12 cellular contexts compared by ENCODE assay signal in the genomic region with DNA sequence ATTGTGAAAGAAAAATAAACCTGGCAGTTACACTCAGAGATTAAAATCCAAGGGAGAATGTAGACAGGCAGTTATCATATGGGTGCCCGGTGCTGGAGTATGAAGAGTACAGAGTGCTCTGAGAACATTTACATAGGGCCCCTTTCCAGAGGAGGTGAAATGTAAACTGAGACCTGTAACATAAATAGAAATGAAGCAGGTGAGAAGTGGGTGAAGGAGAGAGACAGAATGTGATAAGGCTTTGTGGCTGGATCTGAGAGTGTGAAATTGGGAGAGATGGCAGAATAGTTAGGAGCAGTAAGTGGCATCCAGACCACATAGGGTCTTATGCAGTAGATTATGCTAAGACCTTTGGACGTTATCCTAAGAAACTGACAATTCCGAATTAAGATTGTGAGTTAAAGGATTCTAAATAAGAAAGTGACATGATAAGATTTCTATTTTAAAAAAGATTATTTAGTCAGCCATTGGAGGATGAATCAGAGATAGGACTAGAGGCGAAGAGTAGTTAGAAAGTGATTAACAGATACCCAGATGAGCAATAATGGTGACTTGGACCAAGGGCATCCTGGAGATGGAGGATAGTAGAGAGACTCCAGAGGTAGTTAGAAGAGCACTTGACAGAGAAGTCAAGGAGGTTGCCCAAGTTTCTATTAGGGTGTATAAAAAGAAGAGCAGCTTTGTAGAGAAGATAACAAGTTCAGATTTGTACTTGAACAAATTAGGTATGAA. TPM values are rescaled to one million over a fixed set of nuclear protein-coding genes. Genes with fewer than 3 reads are reported as not detected.
DNase-seq lines count a peak whose midpoint lies in the region; ATAC-seq, FAIRE-seq and TF ChIP-seq lines count a peak whose summit lies in the region.
"Had no signal": no experiment of that assay in that cellular context is flagged by ENCODE, and none has a peak within 500 bp of the region (broad histone marks: within the 10 kb centered on the region; RNA-seq: fewer than 3 reads in every experiment).

No MANE protein-coding gene starts in this region.

- no peak overlapping the region for H3K4me2 ChIP-seq in GM12878 (ENCODE audit: control insufficient read depth, insufficient read depth)

- H3K27me3 ChIP-seq in GM12878 (replicated peaks in 1 of 2; ENCODE audit: control insufficient read depth in 2 of 2, insufficient read depth in 2 of 2, low read length in 1 of 2) (no peaks in the 10 kb centered on the region), gastrocnemius medialis (no peaks in the 10 kb centered on the region), transverse colon (no peaks in the 10 kb centered on the region)
- H3K27me3 ChIP-seq: right lobe of liver had no signal

- no peak for FAIRE-seq in GM12878 (lab: Jason Lieb, UNC)

- no peaks in the 10 kb centered on the region for H3K4me1 ChIP-seq in GM12878 (ENCODE audit: control insufficient read depth, insufficient read depth, low read length)
- peaks cover 5 to 30% of the 10 kb centered on the region in 2 donors for H3K4me1 ChIP-seq in gastrocnemius medialis
- no peaks in the 10 kb centered on the region for H3K4me1 ChIP-seq in transverse colon

- CTCF ChIA-PET in GM12878 (lab: Yijun Ruan, JAX) = interaction anchor here (1.2 to 1.4 kb wide), 2 partner anchors 9 kb away, joined by 5 to 6 read pairs; no protein-coding TSS in a partner anchor

- TF ChIP-seq CTCF in GM12878 (IDR thresholded peaks at IDR 0.05 in 2 of 3, conservative IDR thresholded peaks at IDR 0.05 in 1 of 3; ENCODE audit: control insufficient read depth in 2 of 3, extremely low read depth in 1 of 3, insufficient read depth in 1 of 3, low read depth in 3 of 3, low read length in 3 of 3) (no peak), gastrocnemius medialis (IDR thresholded peaks at IDR 0.05 in 4 of 5, conservative IDR thresholded peaks at IDR 0.05 in 1 of 5) (no peak), transverse colon (IDR thresholded peaks at IDR 0.05) (no peak), foreskin fibroblast (IDR thresholded peaks at IDR 0.05; ENCODE audit: low read depth, low read length) (no peak)

- POLR2A ChIA-PET in GM12878 (lab: Charles Lee) = no interaction called here

- no peak overlapping the region for H3K4me3 ChIP-seq in GM12878
- no peak overlapping the region for H3K4me3 ChIP-seq in gastrocnemius medialis
- H3K4me3 ChIP-seq in transverse colon = no peak overlapping the region
- H3K4me3 ChIP-seq in foreskin fibroblast (ENCODE audit: low read depth in 1 of 2, low read length in 2 of 2) = no peak overlapping the region
- H3K4me3 ChIP-seq: right lobe of liver had no signal

- no peak overlapping the region for H3K9ac ChIP-seq in GM12878 (ENCODE audit: control insufficient read depth, insufficient read depth, low read length)

- no peaks in the 10 kb centered on the region for H3K79me2 ChIP-seq in GM12878 (ENCODE audit: control insufficient read depth, insufficient read depth, low read length)

- no TSS peak for BruUV-seq in GM12878 (replicated peaks; lab: Mats Ljungman, UMichigan)

- H3K36me3 ChIP-seq in GM12878 (ENCODE audit: control insufficient read depth in 2 of 2, insufficient read depth in 2 of 2, low read length in 1 of 2) = no peaks in the 10 kb centered on the region
- H3K36me3 ChIP-seq in gastrocnemius medialis = no peaks in the 10 kb centered on the region
- no peaks in the 10 kb centered on the region for H3K36me3 ChIP-seq in transverse colon
- H3K36me3 ChIP-seq: right lobe of liver had no signal

- ATAC-seq in HG03354 (IDR thresholded peaks at IDR 0.05; ENCODE audit: poor library complexity, severe bottlenecking, unreplicated experiment) = peak; percentile 18
- peak; percentile 67 for ATAC-seq in GM12878
- ATAC-seq in gastrocnemius medialis = peak; percentile 69 to 90
- ATAC-seq in GM21825 (IDR thresholded peaks at IDR 0.05; ENCODE audit: unreplicated experiment) = no peak

- TF ChIP-seq POLR2A in GM12878 (IDR thresholded peaks at IDR 0.05; ENCODE audit: low read depth, low read length) (no peak), gastrocnemius medialis (IDR thresholded peaks at IDR 0.05) (no peak), transverse colon (IDR thresholded peaks at IDR 0.05) (no peak)

- H2AFZ ChIP-seq in GM12878 (ENCODE audit: control insufficient read depth, low read depth, low read length) = no peak overlapping the region

- TF ChIP-seq RAD21 in GM12878 (IDR thresholded peaks at IDR 0.05; ENCODE audit: insufficient read depth, low read depth, low read length) = no peak

- TF ChIP-seq EP300 in GM12878 (IDR thresholded peaks at IDR 0.05; ENCODE audit: borderline replicate concordance in 1 of 2, control insufficient read depth in 1 of 2, low read depth in 2 of 2, low read length in 2 of 2) = no peak
- no peak for TF ChIP-seq EP300 in transverse colon (IDR thresholded peaks at IDR 0.05; ENCODE audit: low read depth)

- intact Hi-C loops in GM12878 (cut with micrococcal nuclease; ENCODE audit: unreplicated experiment) (loop anchor here (10.0 kb wide), 1 partner anchor 185 kb away; no protein-coding TSS in a partner anchor), gastrocnemius medialis (cut with DNase I; ENCODE audit: low total_unique reads) (no loop called here), transverse colon (cut with DNase I; ENCODE audit: low total_unique reads) (no loop called here)

- SMC1A ChIA-PET in GM12878 (lab: Charles Lee; ENCODE audit: uncharacterized antibody, unreplicated experiment) = interaction anchor here (0.7 to 1.6 kb wide), 3 partner anchors 9 to 25 kb away, joined by 3 to 6 read pairs (median 5); no protein-coding TSS in a partner anchor

- 41% methylated on average over 4 of the region's 4 CpGs for WGBS in GM12878 (ENCODE audit: insufficient coverage, insufficient replicate concordance, low lambda C conversion rate, missing lambda C conversion rate)
- WGBS in transverse colon (ENCODE audit: low coverage in 1 of 2), 2 donors = 73 to 78% methylated on average over 4 of the region's 4 CpGs

- no peaks in the 10 kb centered on the region for H4K20me1 ChIP-seq in GM12878 (ENCODE audit: control insufficient read depth, insufficient read depth)

- H3K27ac ChIP-seq in GM12878 (ENCODE audit: control insufficient read depth, insufficient read depth) (no peak overlapping the region), gastrocnemius medialis (peak overlapping the region; percentile 27 to 80 (median 58)), transverse colon (peak overlapping the region in 1 of 4 donors; percentile 21)

- DNase-seq in DMS53 (lab: John Stamatoyannopoulos, UW) (peak; percentile 46), DMS53 treated with DMSO at 0.1 percent for 48 hours (lab: John Stamatoyannopoulos, UW; ENCODE audit: unreplicated experiment) (no peak), GM12878 (ENCODE audit: low read depth, low spot score) (no peak), gastrocnemius medialis (peak in 1 of 2 donors; percentile 9), transverse colon (no peak), foreskin fibroblast (no peak)
- DNase-seq: 8988T; central memory CD4-positive, alpha-beta T cell; midbrain; right lobe of liver had no signal

- in situ Hi-C loops in GM12878 (cut with MboI) = no loop called here
- in situ Hi-C loops in gastrocnemius medialis (cut with MboI; ENCODE audit: low sequenced_read_pairs in 4 of 4) = no loop called here
- in situ Hi-C loops in transverse colon (cut with MboI; ENCODE audit: low pct_ligation_motif_present in 1 of 4, low pct_unique_long_range_greater_than_20kb in 1 of 4, low sequenced_read_pairs in 3 of 4) = no loop called here

- RAD21 ChIA-PET in GM12878 (lab: Charles Lee; ENCODE audit: unreplicated experiment) = interaction anchor here (0.6 to 1.3 kb wide), 2 partner anchors 25 to 360 kb away, joined by 3 to 4 read pairs; no protein-coding TSS in a partner anchor

- H3K9me3 ChIP-seq in GM12878 (replicated peaks; ENCODE audit: control insufficient read depth, insufficient read depth, low read length) = no peaks in the 10 kb centered on the region; the same call in 1 of the 3 replicates
- no peaks in the 10 kb centered on the region for H3K9me3 ChIP-seq in gastrocnemius medialis
- no peaks in the 10 kb centered on the region for H3K9me3 ChIP-seq in transverse colon
- H3K9me3 ChIP-seq: right lobe of liver had no signal

TF ChIP-seq in GM12878, 131 proteins besides CTCF, POLR2A, EP300 and RAD21 (continues in another document):
- TF ChIP-seq RB1 (IDR thresholded peaks at IDR 0.05; ENCODE audit: borderline replicate concordance) (no peak), EZH2 (IDR thresholded peaks at IDR 0.05; ENCODE audit: borderline replicate concordance, control insufficient read depth, low read depth, low read length) (no peak), MEF2B (IDR thresholded peaks at IDR 0.05; ENCODE audit: partially characterized antibody, poor library complexity, severe bottlenecking) (no peak), SMAD1 (IDR thresholded peaks at IDR 0.05; ENCODE audit: low read depth, partially characterized antibody) (no peak), ZNF217 (IDR thresholded peaks at IDR 0.05) (no peak), RUNX3 (IDR thresholded peaks at IDR 0.05; ENCODE audit: low read length) (no peak)

RNA-seq across cellular contexts. Expression of a gene that starts 36.7 kb away (rescaled TPM):
- total RNA-seq in GM12878 (2013; cell fraction: nucleolus; rRNA removed) = 0.37 and 0.63 TPM in 2 replicates
- total RNA-seq in GM12878 (2014; rRNA removed) = under 0.01 and 0.06 TPM in 2 replicates
- total RNA-seq in GM12878 (2014; rRNA removed; fragmentation: Illumina TruSeq; extraction: Trizol) = 0.04 and 0.28 TPM in 2 replicates
- total RNA-seq in GM12878 (2021) = 0.03 and 0.27 TPM in 2 replicates
- not detected for polyA plus RNA-seq in GM12878 (2011; ENCODE audit: low read depth)
- polyA plus RNA-seq in GM12878 (2011; rRNA removed) = 0.12 and 0.23 TPM in 2 replicates
- polyA plus RNA-seq in GM12878 (2011; cell fraction: cytosol; rRNA removed) = 0.01 and 0.05 TPM in 2 replicates
- 0.18 and 0.45 TPM in 2 replicates for polyA plus RNA-seq in GM12878 (2011; cell fraction: nucleus; rRNA removed)
- polyA plus RNA-seq in GM12878 (2012) = not detected in 2 replicates
- 0.09 and 1.1 TPM in 2 replicates for polyA plus RNA-seq in GM12878 (2014; fragmentation: Illumina TruSeq; extraction: Trizol)
- under 1 TPM; 0.09 to 0.29 TPM for polyA plus RNA-seq in GM12878 (2014; fragmentation: Nextera tagmentation; extraction: Ambion mirVana)
- 0.03 and 0.12 TPM in 2 replicates for polyA plus RNA-seq in GM12878 (2014; rRNA removed)
- under 1 TPM; 0.16 to 0.56 TPM for polyA plus RNA-seq in GM12878 (2016; fragmentation: Nextera tagmentation; extraction: Ambion mirVana)
- 0.15 TPM in 2 replicates for polyA minus RNA-seq in GM12878 (2011; rRNA and poly(A)+ RNA removed)
- polyA minus RNA-seq in GM12878 (2011; cell fraction: cytosol; rRNA and poly(A)+ RNA removed) = not detected in 2 replicates
- polyA minus RNA-seq in GM12878 (2011; cell fraction: nucleus; rRNA and poly(A)+ RNA removed) = 0.77 and 1.3 TPM in 2 replicates
- total RNA-seq in gastrocnemius medialis = under 1 TPM; 0.10 to 0.62 (median 0.23) TPM
- total RNA-seq in transverse colon = under 1 TPM in 2 of 4 donors, not detected in 2; under 0.01 to 0.16 TPM
